In the genomic region with DNA sequence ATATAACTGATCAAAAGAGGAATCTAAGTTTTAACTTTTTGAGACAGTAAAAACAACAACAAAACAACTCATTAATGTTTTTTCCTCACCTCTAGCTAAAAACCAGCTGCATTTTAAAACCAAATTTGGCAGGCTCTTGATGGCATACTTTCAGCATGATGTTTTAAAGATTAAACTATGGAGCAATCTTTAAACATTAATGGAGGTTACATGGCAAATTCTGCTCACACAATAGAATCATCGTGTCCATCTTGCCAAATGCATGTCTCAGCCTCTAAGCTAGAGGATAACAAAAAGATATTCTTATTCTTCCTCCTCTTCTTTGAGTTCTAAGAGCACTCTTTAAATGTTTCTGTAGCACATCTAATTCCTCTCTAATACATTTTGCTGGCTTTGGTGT, we compare ENCODE assay signal across 18 cellular contexts.
A peak's percentile ranks its signal among the peaks of the same experiment; 100 is the strongest.
DNase-seq lines count a peak whose midpoint lies in the region; ATAC-seq, FAIRE-seq and TF ChIP-seq lines count a peak whose summit lies in the region.
"Had no signal": no experiment of that assay in that cellular context is flagged by ENCODE, and none has a peak within 500 bp of the region (broad histone marks: within the 10 kb centered on the region; RNA-seq: fewer than 3 reads in every experiment).

No MANE protein-coding gene starts in this region.

- H4K20me1 ChIP-seq in HepG2 (ENCODE audit: insufficient read depth, low read length): no peaks in the 10 kb centered on the region

- no peak overlapping the region for H2AFZ ChIP-seq in HepG2 (ENCODE audit: low read length)

- peaks cover 0 to 2% (median 0%) of the 10 kb centered on the region in 4 donors for H3K4me1 ChIP-seq in liver (ENCODE audit: control insufficient read depth in 4 of 4, insufficient read depth in 4 of 4, low read length in 3 of 4)
- no peaks in the 10 kb centered on the region for H3K4me1 ChIP-seq in HepG2 (ENCODE audit: insufficient read depth, low read length)

- TF ChIP-seq EP300 in HepG2 (IDR thresholded peaks at IDR 0.05; ENCODE audit: low read depth in 2 of 2, low read length in 2 of 2) (no peak), HepG2 (CRISPR knock-in tag; IDR thresholded peaks at IDR 0.05; ENCODE audit: borderline replicate concordance) (no peak)

- H3K4me2 ChIP-seq in HepG2 (ENCODE audit: low read depth, low read length): no peak overlapping the region

- no peak for DNase-seq in HepG2 (ENCODE audit: low spot score)
- DNase-seq in cardiac fibroblast (ENCODE audit: low read depth in 2 of 2): peak; percentile 6 to 28
- DNase-seq in left lobe of liver (ENCODE audit: low spot score): no peak
- DNase-seq in SHP77 treated with DMSO at 0.1 percent for 48 hours (lab: John Stamatoyannopoulos, UW): no peak
- DNase-seq: COR-L47; GF-D8; H9; Kasumi-1; NCI-H1105 treated with DMSO at 0.1 percent for 48 hours; NCI-H1694 treated with DMSO at 0.1 percent for 48 hours; NK-92 treated with Interleukin-12 subunit alpha and Interleukin-12 subunit beta, amount 100 ng/mL, for 24 hours; OCI-M1; SIG-M5 had no signal

- in situ Hi-C loops in HepG2 (cut with HindIII; ENCODE audit: extremely low pct_ligation_motif_present, low pct_unique_long_range_greater_than_20kb): no loop called here

- H3K27ac ChIP-seq in liver (ENCODE audit: low read depth in 1 of 2, low read length in 2 of 2): no peak overlapping the region
- no peak overlapping the region for H3K27ac ChIP-seq in HepG2 (ENCODE audit: extremely low read length, insufficient read depth, low read length)
- H3K27ac ChIP-seq: C4-2B had no signal

- no TSS peak for BruUV-seq in HepG2 (replicated peaks; lab: Mats Ljungman, UMichigan)

- WGBS in liver: 27% methylated on average over 1 of the region's 1 CpG
- WGBS in HepG2 (ENCODE audit: low lambda C conversion rate): 0% methylated on average over 1 of the region's 1 CpG

- no peaks in the 10 kb centered on the region for H3K27me3 ChIP-seq in liver (ENCODE audit: control insufficient read depth in 4 of 4, insufficient read depth in 4 of 4, low read length in 3 of 4)
- H3K27me3 ChIP-seq in HepG2 (ENCODE audit: control insufficient read depth in 1 of 2, insufficient read depth in 2 of 2, low read length in 2 of 2): no peaks in the 10 kb centered on the region

- TF ChIP-seq CTCF in liver (IDR thresholded peaks at IDR 0.05; ENCODE audit: low read depth, low read length, missing input control): no peak
- no peak for TF ChIP-seq CTCF in HepG2 (CRISPR knock-in tag; IDR thresholded peaks at IDR 0.05)
- TF ChIP-seq CTCF in cardiac fibroblast (IDR thresholded peaks at IDR 0.05; ENCODE audit: low read depth, low read length): no peak

- ATAC-seq in HepG2 (no peak), left lobe of liver (peak; percentile 59), GM18909 (IDR thresholded peaks at IDR 0.05; ENCODE audit: poor library complexity, unreplicated experiment) (no peak), GM21447 (IDR thresholded peaks at IDR 0.05; ENCODE audit: unreplicated experiment) (no peak), HG03097 (IDR thresholded peaks at IDR 0.05; ENCODE audit: low FRiP score, unreplicated experiment) (no peak)

- POLR2A ChIA-PET in HepG2 (lab: Yijun Ruan, JAX): no interaction called here

- no peak for TF ChIP-seq POLR2A in HepG2 (IDR thresholded peaks at IDR 0.05; ENCODE audit: insufficient read depth in 1 of 2, low read depth in 2 of 2, low read length in 2 of 2)

- H3K9ac ChIP-seq in liver (ENCODE audit: low read depth in 1 of 2, low read length in 2 of 2) (no peak overlapping the region), HepG2 (ENCODE audit: insufficient read depth, low read depth, low read length) (no peak overlapping the region)

- TF ChIP-seq RAD21 in liver (IDR thresholded peaks at IDR 0.05) (no peak), HepG2 (CRISPR knock-in tag; IDR thresholded peaks at IDR 0.05) (no peak)

- H3K4me3 ChIP-seq in liver (ENCODE audit: low read depth in 1 of 3, low read length in 3 of 3): no peak overlapping the region
- no peak overlapping the region for H3K4me3 ChIP-seq in HepG2 (replicated peaks in 1 of 3; ENCODE audit: insufficient read depth in 1 of 3, low read depth in 2 of 3, low read length in 3 of 3)
- no peak overlapping the region for H3K4me3 ChIP-seq in cardiac fibroblast (replicated peaks in 1 of 2; ENCODE audit: low read depth in 2 of 2, low read length in 2 of 2)

- FAIRE-seq in HepG2 (lab: Jason Lieb, UNC): no peak

- no peaks in the 10 kb centered on the region for H3K9me3 ChIP-seq in liver (ENCODE audit: control insufficient read depth in 4 of 4, low read length in 3 of 4)
- no peaks in the 10 kb centered on the region for H3K9me3 ChIP-seq in HepG2 (ENCODE audit: low read length)

- H3K36me3 ChIP-seq in liver (ENCODE audit: control insufficient read depth in 4 of 4, insufficient read depth in 3 of 4, low read depth in 1 of 4, low read length in 3 of 4) (no peaks in the 10 kb centered on the region), HepG2 (replicated peaks in 1 of 2; ENCODE audit: control insufficient read depth in 1 of 2, insufficient read depth in 2 of 2, low read length in 2 of 2) (no peaks in the 10 kb centered on the region)

- CTCF ChIA-PET in HepG2 (lab: Yijun Ruan, JAX; ENCODE audit: low intra/inter-chr PET ratio, low total read pairs): no interaction called here

- intact Hi-C loops in HepG2 (cut with micrococcal nuclease; ENCODE audit: unreplicated experiment): no loop called here

- no peaks in the 10 kb centered on the region for H3K79me2 ChIP-seq in HepG2 (ENCODE audit: insufficient read depth, low read length)

TF ChIP-seq in liver, 16 proteins besides CTCF, POLR2A, EP300 and RAD21:
- TF ChIP-seq YY1 (IDR thresholded peaks at IDR 0.05) (peak; percentile 87), JUND (IDR thresholded peaks at IDR 0.05) (peak in 1 of 2 donors; percentile 48), RXRA (IDR thresholded peaks at IDR 0.05) (no peak)
- TF ChIP-seq, protein P1, sequence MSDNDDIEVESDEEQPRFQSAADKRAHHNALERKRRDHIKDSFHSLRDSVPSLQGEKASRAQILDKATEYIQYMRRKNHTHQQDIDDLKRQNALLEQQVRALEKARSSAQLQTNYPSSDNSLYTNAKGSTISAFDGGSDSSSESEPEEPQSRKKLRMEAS (IDR thresholded peaks at IDR 0.05): no peak

TF ChIP-seq in HepG2, 621 proteins besides CTCF, POLR2A, EP300 and RAD21 (continues in another document):
- no peak for TF ChIP-seq ISX (CRISPR knock-in tag; conservative IDR thresholded peaks at IDR 0.05)
- no peak for TF ChIP-seq ZNF430 (CRISPR knock-in tag; IDR thresholded peaks at IDR 0.05)
- TF ChIP-seq ZNF644 (CRISPR knock-in tag; IDR thresholded peaks at IDR 0.05; ENCODE audit: low read depth): no peak
- TF ChIP-seq, protein P2, sequence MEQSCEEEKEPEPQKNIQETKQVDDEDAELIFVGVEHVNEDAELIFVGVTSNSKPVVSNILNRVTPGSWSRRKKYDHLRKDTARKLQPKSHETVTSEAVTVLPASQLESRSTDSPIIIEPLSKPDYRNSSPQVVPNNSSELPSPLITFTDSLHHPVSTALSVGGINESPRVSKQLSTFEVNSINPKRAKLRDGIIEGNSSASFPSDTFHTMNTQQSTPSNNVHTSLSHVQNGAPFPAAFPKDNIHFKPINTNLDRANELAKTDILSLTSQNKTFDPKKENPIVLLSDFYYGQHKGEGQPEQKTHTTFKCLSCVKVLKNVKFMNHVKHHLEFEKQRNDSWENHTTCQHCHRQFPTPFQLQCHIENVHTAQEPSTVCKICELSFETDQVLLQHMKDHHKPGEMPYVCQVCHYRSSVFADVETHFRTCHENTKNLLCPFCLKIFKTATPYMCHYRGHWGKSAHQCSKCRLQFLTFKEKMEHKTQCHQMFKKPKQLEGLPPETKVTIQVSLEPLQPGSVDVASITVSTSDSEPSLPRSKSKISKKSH (CRISPR knock-in tag; IDR thresholded peaks at IDR 0.05; ENCODE audit: borderline replicate concordance): no peak
- TF ChIP-seq RFX5 (IDR thresholded peaks at IDR 0.05; ENCODE audit: low read depth, low read length): no peak
- TF ChIP-seq, protein P3, sequence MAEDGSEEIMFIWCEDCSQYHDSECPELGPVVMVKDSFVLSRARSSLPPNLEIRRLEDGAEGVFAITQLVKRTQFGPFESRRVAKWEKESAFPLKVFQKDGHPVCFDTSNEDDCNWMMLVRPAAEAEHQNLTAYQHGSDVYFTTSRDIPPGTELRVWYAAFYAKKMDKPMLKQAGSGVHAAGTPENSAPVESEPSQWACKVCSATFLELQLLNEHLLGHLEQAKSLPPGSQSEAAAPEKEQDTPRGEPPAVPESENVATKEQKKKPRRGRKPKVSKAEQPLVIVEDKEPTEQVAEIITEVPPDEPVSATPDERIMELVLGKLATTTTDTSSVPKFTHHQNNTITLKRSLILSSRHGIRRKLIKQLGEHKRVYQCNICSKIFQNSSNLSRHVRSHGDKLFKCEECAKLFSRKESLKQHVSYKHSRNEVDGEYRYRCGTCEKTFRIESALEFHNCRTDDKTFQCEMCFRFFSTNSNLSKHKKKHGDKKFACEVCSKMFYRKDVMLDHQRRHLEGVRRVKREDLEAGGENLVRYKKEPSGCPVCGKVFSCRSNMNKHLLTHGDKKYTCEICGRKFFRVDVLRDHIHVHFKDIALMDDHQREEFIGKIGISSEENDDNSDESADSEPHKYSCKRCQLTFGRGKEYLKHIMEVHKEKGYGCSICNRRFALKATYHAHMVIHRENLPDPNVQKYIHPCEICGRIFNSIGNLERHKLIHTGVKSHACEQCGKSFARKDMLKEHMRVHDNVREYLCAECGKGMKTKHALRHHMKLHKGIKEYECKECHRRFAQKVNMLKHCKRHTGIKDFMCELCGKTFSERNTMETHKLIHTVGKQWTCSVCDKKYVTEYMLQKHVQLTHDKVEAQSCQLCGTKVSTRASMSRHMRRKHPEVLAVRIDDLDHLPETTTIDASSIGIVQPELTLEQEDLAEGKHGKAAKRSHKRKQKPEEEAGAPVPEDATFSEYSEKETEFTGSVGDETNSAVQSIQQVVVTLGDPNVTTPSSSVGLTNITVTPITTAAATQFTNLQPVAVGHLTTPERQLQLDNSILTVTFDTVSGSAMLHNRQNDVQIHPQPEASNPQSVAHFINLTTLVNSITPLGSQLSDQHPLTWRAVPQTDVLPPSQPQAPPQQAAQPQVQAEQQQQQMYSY (CRISPR knock-in tag; IDR thresholded peaks at IDR 0.05): no peak
- TF ChIP-seq ARHGAP35 (CRISPR knock-in tag; IDR thresholded peaks at IDR 0.05; ENCODE audit: borderline replicate concordance): no peak
- no peak for TF ChIP-seq ZBTB46 (CRISPR knock-in tag; IDR thresholded peaks at IDR 0.05; ENCODE audit: borderline replicate concordance)

Comparison
In these comparisons a context has a peak if more than half of its experiments do, and no peak if none do; other contexts are left out.
1. DNase-seq: peak in cardiac fibroblast (2 of 2); none in HepG2 (single experiment), left lobe of liver (single experiment) and SHP77 treated with DMSO at 0.1 percent for 48 hours (single experiment).